ENCODE assay signal across 27 cellular contexts in the genomic region with DNA sequence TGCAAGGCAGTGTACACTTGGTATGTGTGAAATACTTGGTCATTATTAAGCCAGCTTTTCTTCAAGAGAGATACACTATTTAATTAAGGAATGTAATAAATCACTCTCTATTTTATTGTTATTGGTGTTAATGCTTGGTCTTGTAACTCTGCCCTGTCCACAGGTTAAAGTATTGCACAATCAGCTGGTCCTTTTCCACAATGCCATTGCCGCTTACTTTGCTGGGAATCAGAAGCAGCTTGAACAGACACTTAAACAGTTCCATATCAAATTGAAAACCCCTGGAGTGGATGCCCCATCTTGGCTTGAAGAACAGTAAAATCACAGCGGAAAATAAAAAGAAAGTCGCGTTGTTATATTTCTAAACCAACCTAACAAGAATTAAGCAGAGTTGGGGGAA.
"Had no signal": no experiment of that assay in that cellular context is flagged by ENCODE, and none has a peak within 500 bp of the region (broad histone marks: within the 10 kb centered on the region; RNA-seq: fewer than 3 reads in every experiment).

No MANE protein-coding gene starts in this region.

- H3K4me1 ChIP-seq: esophagus squamous epithelium, heart right ventricle, prostate gland, tibial nerve, upper lobe of left lung had no signal

- H3K27me3 ChIP-seq: esophagus squamous epithelium, heart right ventricle, tibial nerve, upper lobe of left lung had no signal

- H3K36me3 ChIP-seq: prostate gland, thoracic aorta had no signal

- H3K27ac Mint-ChIP-seq: mesothelial cell of epicardium; naive B cell; natural killer cell treated with Interleukin-12 subunit alpha and Interleukin-12 subunit beta and Interleukin-15 and Interleukin-18, amount 100 ng/mL, for 72 hours; stimulated activated naive B cell treated with anti-CD40 and anti-IgM and Interleukin-4, amounts not matched to agents 10 μg/mL and 1 μg/mL and 100 μg/mL, for 72 hours; stimulated activated naive CD8-positive, alpha-beta T cell treated with anti-CD3 and anti-CD28 coated beads, Interleukin-15, Interleukin-2, amounts not matched to agents 100 ng/mL and 50 ng/mL, for 24 hours had no signal

- H3K4me1 Mint-ChIP-seq: mesothelial cell of epicardium had no signal

- H3K4me3 Mint-ChIP-seq: effector memory CD8-positive, alpha-beta T cell; mesothelial cell of epicardium; naive B cell; natural killer cell treated with Interleukin-12 subunit alpha and Interleukin-12 subunit beta and Interleukin-15 and Interleukin-18, amount 100 ng/mL, for 72 hours; stimulated activated naive B cell treated with anti-CD40 and anti-IgM and Interleukin-4, amounts not matched to agents 10 μg/mL and 1 μg/mL and 100 μg/mL, for 72 hours; stimulated activated naive CD8-positive, alpha-beta T cell treated with anti-CD3 and anti-CD28 coated beads, Interleukin-15, Interleukin-2, amounts not matched to agents 100 ng/mL and 50 ng/mL, for 24 hours had no signal

- H3K9me3 ChIP-seq: esophagus squamous epithelium, heart right ventricle, mucosa of descending colon, prostate gland, thoracic aorta, tibial nerve, upper lobe of left lung had no signal

- H3K27ac ChIP-seq: esophagus squamous epithelium, heart right ventricle, prostate gland, skin epidermis, thoracic aorta, tibial nerve, upper lobe of left lung had no signal

- FAIRE-seq: endometrium, islet of Langerhans, urothelium cell line had no signal

- H3K27me3 Mint-ChIP-seq: effector memory CD8-positive, alpha-beta T cell; naive B cell; natural killer cell treated with Interleukin-12 subunit alpha and Interleukin-12 subunit beta and Interleukin-15 and Interleukin-18, amount 100 ng/mL, for 72 hours; stimulated activated naive B cell treated with anti-CD40 and anti-IgM and Interleukin-4, amounts not matched to agents 10 μg/mL and 1 μg/mL and 100 μg/mL, for 72 hours; stimulated activated naive CD8-positive, alpha-beta T cell treated with anti-CD3 and anti-CD28 coated beads, Interleukin-15, Interleukin-2, amounts not matched to agents 100 ng/mL and 50 ng/mL, for 24 hours had no signal

- ATAC-seq: effector memory CD8-positive, alpha-beta T cell; heart right ventricle; left cardiac atrium; mucosa of descending colon; natural killer cell treated with Interleukin-12 subunit alpha and Interleukin-12 subunit beta and Interleukin-15 and Interleukin-18, amount 100 ng/mL, for 72 hours; right cardiac atrium; stimulated activated naive B cell treated with anti-CD40 and anti-IgM and Interleukin-4, amounts not matched to agents 10 μg/mL and 1 μg/mL and 100 μg/mL, for 72 hours had no signal

- H3K9me3 Mint-ChIP-seq: effector memory CD8-positive, alpha-beta T cell; naive B cell; natural killer cell treated with Interleukin-12 subunit alpha and Interleukin-12 subunit beta and Interleukin-15 and Interleukin-18, amount 100 ng/mL, for 72 hours; stimulated activated naive B cell treated with anti-CD40 and anti-IgM and Interleukin-4, amounts not matched to agents 10 μg/mL and 1 μg/mL and 100 μg/mL, for 72 hours; stimulated activated naive CD8-positive, alpha-beta T cell treated with anti-CD3 and anti-CD28 coated beads, Interleukin-15, Interleukin-2, amounts not matched to agents 100 ng/mL and 50 ng/mL, for 24 hours had no signal

- H3K4me3 ChIP-seq: esophagus squamous epithelium, heart right ventricle, mucosa of descending colon, prostate gland, skin epidermis, thoracic aorta, tibial nerve, upper lobe of left lung had no signal

- DNase-seq: cortex of kidney; effector memory CD8-positive, alpha-beta T cell; esophagus squamous epithelium; foreskin melanocyte; glutamatergic neuron; heart right ventricle; hippocampal formation; left cardiac atrium; mesenchymal stem cell; mucosa of descending colon; naive B cell; nucleus accumbens; right cardiac atrium; stimulated activated CD4-positive, alpha-beta T cell treated with anti-CD3 and anti-CD28 coated beads, Interleukin-15, amount 100 ng/mL, for 24 hours; stimulated activated CD4-positive, alpha-beta T cell treated with anti-CD3 and anti-CD28 coated beads, Interleukin-2, amount 100 ng/mL, for 48 hours; stimulated activated naive B cell treated with anti-CD40 and anti-IgM and Interleukin-4, amounts not matched to agents 10 μg/mL and 1 μg/mL and 100 μg/mL, for 72 hours had no signal
